In genomic region chr5:163951069-163951468, GRCh38 we compare ENCODE assay signal across 1 cellular context.
TF ChIP-seq lines count a peak whose summit lies in the region.

No MANE protein-coding gene starts in this region.

TF ChIP-seq in HepG2, 621 proteins besides CTCF, POLR2A, EP300 and RAD21 (continued from another document):
- no peak for TF ChIP-seq ZBTB40 (IDR thresholded peaks at IDR 0.05)
- TF ChIP-seq ZBTB40 (CRISPR knock-in tag; IDR thresholded peaks at IDR 0.05): no peak
- TF ChIP-seq ZFP82 (CRISPR knock-in tag; IDR thresholded peaks at IDR 0.05; ENCODE audit: borderline replicate concordance): no peak
